In the genomic region with DNA sequence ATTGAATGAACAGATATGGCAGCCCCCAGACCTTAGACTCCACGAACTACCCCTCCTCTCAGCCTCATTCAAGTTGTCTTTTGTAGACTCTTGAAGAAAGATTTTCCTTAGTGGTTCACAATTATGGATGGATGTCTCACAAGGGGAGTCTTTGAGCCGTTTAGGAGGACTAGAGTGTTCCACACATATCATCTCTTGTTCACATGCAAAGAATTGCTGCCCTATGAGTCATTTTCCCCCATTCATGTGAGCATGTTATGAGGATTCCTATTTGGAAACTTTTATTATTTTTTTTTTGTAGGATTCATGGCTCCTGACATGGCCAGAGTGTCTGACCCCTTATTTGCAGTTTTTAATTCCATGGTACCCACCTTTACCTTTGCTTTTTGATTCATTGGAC, we compare ENCODE assay signal across 26 cellular contexts.
DNase-seq lines count a peak whose midpoint lies in the region; ATAC-seq and TF ChIP-seq lines count a peak whose summit lies in the region.
"Had no signal": no experiment of that assay in that cellular context is flagged by ENCODE, and none has a peak within 500 bp of the region (broad histone marks: within the 10 kb centered on the region; RNA-seq: fewer than 3 reads in every experiment).

No MANE protein-coding gene starts in this region.

- ATAC-seq in RWPE2 (ENCODE audit: low read depth) (peak; percentile 62; the same call in 2 of the 3 replicates), HG02798 (IDR thresholded peaks at IDR 0.05; ENCODE audit: poor library complexity, unreplicated experiment) (no peak)
- ATAC-seq: A549; CD8-positive, alpha-beta T cell; GM12878; HepG2 had no signal

- no peak for TF ChIP-seq CTCF in RWPE2 (IDR thresholded peaks at IDR 0.05; ENCODE audit: poor library complexity, severe bottlenecking)

- H3K36me3 ChIP-seq in RWPE2 (ENCODE audit: low read depth), result no peaks in the 10 kb centered on the region
- no peaks in the 10 kb centered on the region for H3K36me3 ChIP-seq in skeletal muscle satellite cell (ENCODE audit: insufficient read depth, low read length)
- H3K36me3 ChIP-seq: MG63 had no signal

- peak overlapping the region; percentile 18 for H3K9ac ChIP-seq in skeletal muscle satellite cell (ENCODE audit: low read depth, low read length)
- H3K9ac ChIP-seq: GM23248 had no signal

- peak overlapping the region; percentile 31 for H3K27ac ChIP-seq in RWPE2 (ENCODE audit: poor library complexity, severe bottlenecking)
- H3K27ac ChIP-seq: A549, C4-2B, GM23248, SK-N-MC had no signal

- no peaks in the 10 kb centered on the region for H3K27me3 ChIP-seq in RWPE2 (ENCODE audit: insufficient read depth, poor library complexity, severe bottlenecking)
- no peaks in the 10 kb centered on the region for H3K27me3 ChIP-seq in skeletal muscle satellite cell (ENCODE audit: control insufficient read depth, insufficient read depth, low read length)
- H3K27me3 ChIP-seq: MG63 had no signal

- H3K9me3 ChIP-seq in RWPE2 (ENCODE audit: severe bottlenecking) (no peaks in the 10 kb centered on the region), skeletal muscle satellite cell (replicated peaks; ENCODE audit: low read length) (no peaks in the 10 kb centered on the region)
- H3K9me3 ChIP-seq: A549, Caco-2, MG63 had no signal

- no peak overlapping the region for H3K4me2 ChIP-seq in skeletal muscle satellite cell (ENCODE audit: low read length)
- H3K4me2 ChIP-seq: A549 had no signal

- no peak overlapping the region for H3K4me3 ChIP-seq in RWPE2 (ENCODE audit: severe bottlenecking)
- no peak overlapping the region for H3K4me3 ChIP-seq in skeletal muscle satellite cell (ENCODE audit: low read length)
- H3K4me3 ChIP-seq: A549, GM12878, GM23248, MG63, SK-N-MC had no signal

- peak; percentile 18 for DNase-seq in HT1080 (ENCODE audit: low read depth)
- DNase-seq in RWPE2 (ENCODE audit: low spot score), result no peak
- peak; percentile 3 for DNase-seq in foreskin melanocyte
- no peak for DNase-seq in activated naive CD4-positive, alpha-beta T cell treated with Interleukin-2 at 50 U/mL for 16 hours
- no peak for DNase-seq in NCI-H748 treated with DMSO at 0.1 percent for 48 hours (lab: John Stamatoyannopoulos, UW)
- DNase-seq: Caco-2; CD8-positive, alpha-beta T cell; EL; GDM1; GM23248; H7; Karpas-422; MG63; NCI-H1105 treated with DMSO at 0.1 percent for 48 hours; NCI-H146; NCI-H2029; NCI-H446 treated with DMSO at 0.1 percent for 48 hours; NCI-H526; SIG-M5 had no signal

- H3K4me1 ChIP-seq in RWPE2 (ENCODE audit: insufficient read depth, poor library complexity, severe bottlenecking) (peaks cover 3% of the 10 kb centered on the region), skeletal muscle satellite cell (ENCODE audit: control insufficient read depth, insufficient read depth, low read length) (peaks cover 11% of the 10 kb centered on the region)
- H3K4me1 ChIP-seq: A549, Caco-2 had no signal

Comparison
In these comparisons a context has a peak if more than half of its experiments do, and no peak if none do; other contexts are left out.
1. DNase-seq: peak in HT1080 (single experiment) and foreskin melanocyte (single experiment); none in RWPE2 (single experiment), activated naive CD4-positive, alpha-beta T cell treated with Interleukin-2 at 50 U/mL for 16 hours (single experiment) and NCI-H748 treated with DMSO at 0.1 percent for 48 hours (single experiment).